Comparison of ENCODE assay signal across 1 cellular context in the genomic region with DNA sequence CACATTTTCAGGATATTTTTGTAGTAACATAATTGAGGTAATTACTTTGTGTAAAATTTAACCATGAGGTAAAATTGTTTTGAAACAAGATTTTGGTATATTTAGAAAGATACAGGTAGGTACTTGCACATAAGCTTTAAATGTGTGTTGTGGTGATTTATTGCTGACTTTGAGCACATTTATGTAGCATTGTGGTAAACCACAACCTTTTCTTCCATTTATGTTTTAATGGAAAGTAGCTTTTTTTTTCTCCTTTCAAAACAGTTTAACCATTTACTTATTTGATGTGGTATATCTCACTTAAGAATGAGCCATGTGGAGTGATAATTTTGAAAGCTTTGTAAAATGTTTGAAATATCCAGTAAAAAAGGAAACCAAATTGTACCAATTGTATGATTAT.
A peak's percentile ranks its signal among the peaks of the same experiment; 100 is the strongest.
TF ChIP-seq lines count a peak whose summit lies in the region.

No MANE protein-coding gene starts in this region.

TF ChIP-seq in GM12878, 131 proteins besides CTCF, POLR2A, EP300 and RAD21 (continued from another document):
- TF ChIP-seq, protein P1, sequence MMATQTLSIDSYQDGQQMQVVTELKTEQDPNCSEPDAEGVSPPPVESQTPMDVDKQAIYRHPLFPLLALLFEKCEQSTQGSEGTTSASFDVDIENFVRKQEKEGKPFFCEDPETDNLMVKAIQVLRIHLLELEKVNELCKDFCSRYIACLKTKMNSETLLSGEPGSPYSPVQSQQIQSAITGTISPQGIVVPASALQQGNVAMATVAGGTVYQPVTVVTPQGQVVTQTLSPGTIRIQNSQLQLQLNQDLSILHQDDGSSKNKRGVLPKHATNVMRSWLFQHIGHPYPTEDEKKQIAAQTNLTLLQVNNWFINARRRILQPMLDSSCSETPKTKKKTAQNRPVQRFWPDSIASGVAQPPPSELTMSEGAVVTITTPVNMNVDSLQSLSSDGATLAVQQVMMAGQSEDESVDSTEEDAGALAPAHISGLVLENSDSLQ (IDR thresholded peaks at IDR 0.05): 0 out of 2 replicates have a peak, but pooled peaks have one; percentile 27
- TF ChIP-seq IKZF2 (IDR thresholded peaks at IDR 0.05) (peak; percentile 73 to 82; a peak in 3 of 4 replicates), TBL1XR1 (IDR thresholded peaks at IDR 0.05; ENCODE audit: low read depth, low read length) (peak; percentile 14; the same call in 1 of the 2 replicates), KDM1A (IDR thresholded peaks at IDR 0.05; ENCODE audit: borderline replicate concordance) (no peak), SPI1 (IDR thresholded peaks at IDR 0.05; ENCODE audit: borderline replicate concordance, insufficient read depth, low read depth, low read length) (no peak), ZNF274 (IDR thresholded peaks at IDR 0.05; ENCODE audit: insufficient read depth, insufficient read length) (no peak), DPF2 (IDR thresholded peaks at IDR 0.05) (0 out of 2 replicates have a peak, but pooled peaks have one; percentile 29), SMAD1 (IDR thresholded peaks at IDR 0.05; ENCODE audit: low read depth, partially characterized antibody) (no peak), MEF2B (IDR thresholded peaks at IDR 0.05; ENCODE audit: partially characterized antibody, poor library complexity, severe bottlenecking) (peak; percentile 84), YY1 (IDR thresholded peaks at IDR 0.05; ENCODE audit: low read depth, low read length) (no peak), NFIC (IDR thresholded peaks at IDR 0.05; ENCODE audit: low read depth, low read length) (no peak), MTA3 (IDR thresholded peaks at IDR 0.05; ENCODE audit: borderline replicate concordance, low read length) (no peak), ZNF384 (IDR thresholded peaks at IDR 0.05; ENCODE audit: borderline replicate concordance, low read depth, low read length) (peak; percentile 72; the same call in 1 of the 2 replicates), ZNF217 (IDR thresholded peaks at IDR 0.05) (peak; percentile 38; the same call in 1 of the 2 replicates), RAD51 (IDR thresholded peaks at IDR 0.05) (peak; percentile 29; the same call in 1 of the 2 replicates), ATF7 (IDR thresholded peaks at IDR 0.05; ENCODE audit: low read depth) (peak; percentile 76), ZBED1 (IDR thresholded peaks at IDR 0.05; ENCODE audit: borderline replicate concordance) (no peak), SRF (IDR thresholded peaks at IDR 0.05; ENCODE audit: low read depth in 2 of 2, low read length in 2 of 2) (no peak)
- TF ChIP-seq, protein P2, sequence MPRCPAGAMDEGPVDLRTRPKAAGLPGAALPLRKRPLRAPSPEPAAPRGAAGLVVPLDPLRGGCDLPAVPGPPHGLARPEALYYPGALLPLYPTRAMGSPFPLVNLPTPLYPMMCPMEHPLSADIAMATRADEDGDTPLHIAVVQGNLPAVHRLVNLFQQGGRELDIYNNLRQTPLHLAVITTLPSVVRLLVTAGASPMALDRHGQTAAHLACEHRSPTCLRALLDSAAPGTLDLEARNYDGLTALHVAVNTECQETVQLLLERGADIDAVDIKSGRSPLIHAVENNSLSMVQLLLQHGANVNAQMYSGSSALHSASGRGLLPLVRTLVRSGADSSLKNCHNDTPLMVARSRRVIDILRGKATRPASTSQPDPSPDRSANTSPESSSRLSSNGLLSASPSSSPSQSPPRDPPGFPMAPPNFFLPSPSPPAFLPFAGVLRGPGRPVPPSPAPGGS (IDR thresholded peaks at IDR 0.05; ENCODE audit: borderline replicate concordance, insufficient read depth, low read depth, low read length, poor library complexity, severe bottlenecking): no peak
- TF ChIP-seq, protein P3, sequence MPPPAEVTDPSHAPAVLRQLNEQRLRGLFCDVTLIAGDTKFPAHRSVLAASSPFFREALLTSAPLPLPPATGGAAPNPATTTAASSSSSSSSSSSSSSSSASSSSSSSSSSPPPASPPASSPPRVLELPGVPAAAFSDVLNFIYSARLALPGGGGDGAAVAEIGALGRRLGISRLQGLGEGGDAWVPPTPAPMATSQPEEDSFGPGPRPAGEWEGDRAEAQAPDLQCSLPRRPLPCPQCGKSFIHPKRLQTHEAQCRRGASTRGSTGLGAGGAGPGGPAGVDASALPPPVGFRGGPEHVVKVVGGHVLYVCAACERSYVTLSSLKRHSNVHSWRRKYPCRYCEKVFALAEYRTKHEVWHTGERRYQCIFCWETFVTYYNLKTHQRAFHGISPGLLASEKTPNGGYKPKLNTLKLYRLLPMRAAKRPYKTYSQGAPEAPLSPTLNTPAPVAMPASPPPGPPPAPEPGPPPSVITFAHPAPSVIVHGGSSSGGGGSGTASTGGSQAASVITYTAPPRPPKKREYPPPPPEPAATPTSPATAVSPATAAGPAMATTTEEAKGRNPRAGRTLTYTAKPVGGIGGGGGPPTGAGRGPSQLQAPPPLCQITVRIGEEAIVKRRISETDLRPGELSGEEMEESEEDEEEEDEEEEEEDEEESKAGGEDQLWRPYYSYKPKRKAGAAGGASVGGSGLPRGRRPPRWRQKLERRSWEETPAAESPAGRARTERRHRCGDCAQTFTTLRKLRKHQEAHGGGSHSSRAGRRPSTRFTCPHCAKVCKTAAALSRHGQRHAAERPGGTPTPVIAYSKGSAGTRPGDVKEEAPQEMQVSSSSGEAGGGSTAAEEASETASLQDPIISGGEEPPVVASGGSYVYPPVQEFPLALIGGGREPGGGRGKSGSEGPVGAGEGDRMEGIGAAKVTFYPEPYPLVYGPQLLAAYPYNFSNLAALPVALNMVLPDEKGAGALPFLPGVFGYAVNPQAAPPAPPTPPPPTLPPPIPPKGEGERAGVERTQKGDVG (CRISPR knock-in tag; IDR thresholded peaks at IDR 0.05): no peak
- TF ChIP-seq, protein P4, sequence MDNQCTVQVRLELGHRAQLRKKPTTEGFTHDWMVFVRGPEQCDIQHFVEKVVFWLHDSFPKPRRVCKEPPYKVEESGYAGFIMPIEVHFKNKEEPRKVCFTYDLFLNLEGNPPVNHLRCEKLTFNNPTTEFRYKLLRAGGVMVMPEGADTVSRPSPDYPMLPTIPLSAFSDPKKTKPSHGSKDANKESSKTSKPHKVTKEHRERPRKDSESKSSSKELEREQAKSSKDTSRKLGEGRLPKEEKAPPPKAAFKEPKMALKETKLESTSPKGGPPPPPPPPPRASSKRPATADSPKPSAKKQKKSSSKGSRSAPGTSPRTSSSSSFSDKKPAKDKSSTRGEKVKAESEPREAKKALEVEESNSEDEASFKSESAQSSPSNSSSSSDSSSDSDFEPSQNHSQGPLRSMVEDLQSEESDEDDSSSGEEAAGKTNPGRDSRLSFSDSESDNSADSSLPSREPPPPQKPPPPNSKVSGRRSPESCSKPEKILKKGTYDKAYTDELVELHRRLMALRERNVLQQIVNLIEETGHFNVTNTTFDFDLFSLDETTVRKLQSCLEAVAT (IDR thresholded peaks at IDR 0.05): peak; percentile 92
- TF ChIP-seq, protein P5, sequence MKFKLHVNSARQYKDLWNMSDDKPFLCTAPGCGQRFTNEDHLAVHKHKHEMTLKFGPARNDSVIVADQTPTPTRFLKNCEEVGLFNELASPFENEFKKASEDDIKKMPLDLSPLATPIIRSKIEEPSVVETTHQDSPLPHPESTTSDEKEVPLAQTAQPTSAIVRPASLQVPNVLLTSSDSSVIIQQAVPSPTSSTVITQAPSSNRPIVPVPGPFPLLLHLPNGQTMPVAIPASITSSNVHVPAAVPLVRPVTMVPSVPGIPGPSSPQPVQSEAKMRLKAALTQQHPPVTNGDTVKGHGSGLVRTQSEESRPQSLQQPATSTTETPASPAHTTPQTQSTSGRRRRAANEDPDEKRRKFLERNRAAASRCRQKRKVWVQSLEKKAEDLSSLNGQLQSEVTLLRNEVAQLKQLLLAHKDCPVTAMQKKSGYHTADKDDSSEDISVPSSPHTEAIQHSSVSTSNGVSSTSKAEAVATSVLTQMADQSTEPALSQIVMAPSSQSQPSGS (IDR thresholded peaks at IDR 0.05; ENCODE audit: low read length): no peak
- TF ChIP-seq, protein P6, sequence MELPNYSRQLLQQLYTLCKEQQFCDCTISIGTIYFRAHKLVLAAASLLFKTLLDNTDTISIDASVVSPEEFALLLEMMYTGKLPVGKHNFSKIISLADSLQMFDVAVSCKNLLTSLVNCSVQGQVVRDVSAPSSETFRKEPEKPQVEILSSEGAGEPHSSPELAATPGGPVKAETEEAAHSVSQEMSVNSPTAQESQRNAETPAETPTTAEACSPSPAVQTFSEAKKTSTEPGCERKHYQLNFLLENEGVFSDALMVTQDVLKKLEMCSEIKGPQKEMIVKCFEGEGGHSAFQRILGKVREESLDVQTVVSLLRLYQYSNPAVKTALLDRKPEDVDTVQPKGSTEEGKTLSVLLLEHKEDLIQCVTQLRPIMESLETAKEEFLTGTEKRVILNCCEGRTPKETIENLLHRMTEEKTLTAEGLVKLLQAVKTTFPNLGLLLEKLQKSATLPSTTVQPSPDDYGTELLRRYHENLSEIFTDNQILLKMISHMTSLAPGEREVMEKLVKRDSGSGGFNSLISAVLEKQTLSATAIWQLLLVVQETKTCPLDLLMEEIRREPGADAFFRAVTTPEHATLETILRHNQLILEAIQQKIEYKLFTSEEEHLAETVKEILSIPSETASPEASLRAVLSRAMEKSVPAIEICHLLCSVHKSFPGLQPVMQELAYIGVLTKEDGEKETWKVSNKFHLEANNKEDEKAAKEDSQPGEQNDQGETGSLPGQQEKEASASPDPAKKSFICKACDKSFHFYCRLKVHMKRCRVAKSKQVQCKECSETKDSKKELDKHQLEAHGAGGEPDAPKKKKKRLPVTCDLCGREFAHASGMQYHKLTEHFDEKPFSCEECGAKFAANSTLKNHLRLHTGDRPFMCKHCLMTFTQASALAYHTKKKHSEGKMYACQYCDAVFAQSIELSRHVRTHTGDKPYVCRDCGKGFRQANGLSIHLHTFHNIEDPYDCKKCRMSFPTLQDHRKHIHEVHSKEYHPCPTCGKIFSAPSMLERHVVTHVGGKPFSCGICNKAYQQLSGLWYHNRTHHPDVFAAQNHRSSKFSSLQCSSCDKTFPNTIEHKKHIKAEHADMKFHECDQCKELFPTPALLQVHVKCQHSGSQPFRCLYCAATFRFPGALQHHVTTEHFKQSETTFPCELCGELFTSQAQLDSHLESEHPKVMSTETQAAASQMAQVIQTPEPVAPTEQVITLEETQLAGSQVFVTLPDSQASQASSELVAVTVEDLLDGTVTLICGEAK (IDR thresholded peaks at IDR 0.05; ENCODE audit: borderline replicate concordance): no peak
- TF ChIP-seq, protein P7, sequence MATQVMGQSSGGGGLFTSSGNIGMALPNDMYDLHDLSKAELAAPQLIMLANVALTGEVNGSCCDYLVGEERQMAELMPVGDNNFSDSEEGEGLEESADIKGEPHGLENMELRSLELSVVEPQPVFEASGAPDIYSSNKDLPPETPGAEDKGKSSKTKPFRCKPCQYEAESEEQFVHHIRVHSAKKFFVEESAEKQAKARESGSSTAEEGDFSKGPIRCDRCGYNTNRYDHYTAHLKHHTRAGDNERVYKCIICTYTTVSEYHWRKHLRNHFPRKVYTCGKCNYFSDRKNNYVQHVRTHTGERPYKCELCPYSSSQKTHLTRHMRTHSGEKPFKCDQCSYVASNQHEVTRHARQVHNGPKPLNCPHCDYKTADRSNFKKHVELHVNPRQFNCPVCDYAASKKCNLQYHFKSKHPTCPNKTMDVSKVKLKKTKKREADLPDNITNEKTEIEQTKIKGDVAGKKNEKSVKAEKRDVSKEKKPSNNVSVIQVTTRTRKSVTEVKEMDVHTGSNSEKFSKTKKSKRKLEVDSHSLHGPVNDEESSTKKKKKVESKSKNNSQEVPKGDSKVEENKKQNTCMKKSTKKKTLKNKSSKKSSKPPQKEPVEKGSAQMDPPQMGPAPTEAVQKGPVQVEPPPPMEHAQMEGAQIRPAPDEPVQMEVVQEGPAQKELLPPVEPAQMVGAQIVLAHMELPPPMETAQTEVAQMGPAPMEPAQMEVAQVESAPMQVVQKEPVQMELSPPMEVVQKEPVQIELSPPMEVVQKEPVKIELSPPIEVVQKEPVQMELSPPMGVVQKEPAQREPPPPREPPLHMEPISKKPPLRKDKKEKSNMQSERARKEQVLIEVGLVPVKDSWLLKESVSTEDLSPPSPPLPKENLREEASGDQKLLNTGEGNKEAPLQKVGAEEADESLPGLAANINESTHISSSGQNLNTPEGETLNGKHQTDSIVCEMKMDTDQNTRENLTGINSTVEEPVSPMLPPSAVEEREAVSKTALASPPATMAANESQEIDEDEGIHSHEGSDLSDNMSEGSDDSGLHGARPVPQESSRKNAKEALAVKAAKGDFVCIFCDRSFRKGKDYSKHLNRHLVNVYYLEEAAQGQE (IDR thresholded peaks at IDR 0.05; ENCODE audit: low read depth, low read length): no peak
